30 cellular contexts compared by ENCODE assay signal in the genomic region with DNA sequence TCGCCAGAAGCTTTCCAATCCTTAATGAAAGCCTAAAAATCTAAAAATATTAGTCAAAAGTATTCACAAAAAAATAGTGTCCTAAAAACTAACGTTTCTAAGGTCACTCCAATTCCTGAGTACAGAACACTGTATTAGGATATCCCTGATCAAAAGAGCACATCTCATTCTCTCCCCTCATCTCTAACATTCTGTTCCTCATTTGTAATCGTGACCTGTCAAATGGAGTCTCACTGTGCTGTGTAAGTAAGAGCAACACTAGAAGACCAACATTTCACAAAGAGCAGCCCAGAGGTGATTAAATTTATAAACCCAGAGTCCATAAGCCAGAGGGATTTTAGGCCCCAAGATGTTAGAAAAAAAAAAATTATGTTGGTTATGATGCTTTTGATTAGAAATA. TPM values are rescaled to one million over a fixed set of nuclear protein-coding genes. Genes with fewer than 3 reads are reported as not detected.
DNase-seq lines count a peak whose midpoint lies in the region; ATAC-seq, FAIRE-seq and TF ChIP-seq lines count a peak whose summit lies in the region.
"Had no signal": no experiment of that assay in that cellular context is flagged by ENCODE, and none has a peak within 500 bp of the region (broad histone marks: within the 10 kb centered on the region; RNA-seq: fewer than 3 reads in every experiment).

No MANE protein-coding gene starts in this region.

- no peaks in the 10 kb centered on the region for H3K27me3 ChIP-seq in GM23338 (ENCODE audit: insufficient read depth)
- H3K27me3 ChIP-seq in K562 (ENCODE audit: control insufficient read depth in 2 of 2, insufficient read depth in 2 of 2, low read length in 2 of 2) = peaks cover 0 to 6% of the 10 kb centered on the region in 2 experiments; a peak in 1 of 5 replicates
- no peaks in the 10 kb centered on the region for H3K27me3 ChIP-seq in muscle layer of colon (ENCODE audit: control insufficient read depth in 1 of 2, insufficient read depth in 2 of 2, low read length in 2 of 2)
- no peaks in the 10 kb centered on the region for H3K27me3 ChIP-seq in smooth muscle cell (ENCODE audit: low read depth)
- H3K27me3 ChIP-seq: pancreas, Peyer's patch, right lobe of liver, tibial nerve had no signal

- H3K27ac Mint-ChIP-seq in GM23338 = no peak overlapping the region
- H3K27ac Mint-ChIP-seq: activated naive CD4-positive, alpha-beta T cell treated with anti-CD3 and anti-CD28 coated beads, Interleukin-2, amount 50 U/mL, for 72 hours; effector memory CD8-positive, alpha-beta T cell; H9; naive thymus-derived CD8-positive, alpha-beta T cell had no signal

- POLR2A ChIA-PET in K562 (lab: Yijun Ruan, JAX) = interaction anchor here (0.7 to 1.2 kb wide), 3 partner anchors 14 to 1294 kb away, joined by 3 to 4 read pairs (median 4); no protein-coding TSS in a partner anchor

- no peak for TF ChIP-seq RAD21 in K562 (CRISPR knock-in tag; conservative IDR thresholded peaks at IDR 0.05 in 1 of 2, IDR thresholded peaks at IDR 0.05 in 1 of 2)

- H3K9me2 ChIP-seq in GM23338 (ENCODE audit: insufficient read depth) = peaks cover 4% of the 10 kb centered on the region

- no peak overlapping the region for H3K9ac ChIP-seq in K562 (ENCODE audit: insufficient read depth in 1 of 2, low read depth in 2 of 2, low read length in 2 of 2)
- no peak overlapping the region for H3K9ac ChIP-seq in muscle layer of colon (ENCODE audit: low read length)
- peak overlapping the region; percentile 16 for H3K9ac ChIP-seq in smooth muscle cell (ENCODE audit: low read depth)

- ATAC-seq in GM23338 (no peak), K562 (no peak), GM18498 (IDR thresholded peaks at IDR 0.05; ENCODE audit: unreplicated experiment) (no peak)
- ATAC-seq: activated naive CD4-positive, alpha-beta T cell treated with anti-CD3 and anti-CD28 coated beads, Interleukin-2, amount 50 U/mL, for 72 hours; effector memory CD8-positive, alpha-beta T cell; naive thymus-derived CD8-positive, alpha-beta T cell; pancreas had no signal

- H3K36me3 ChIP-seq in GM23338 (ENCODE audit: insufficient read depth) (no peaks in the 10 kb centered on the region), K562 (ENCODE audit: control insufficient read depth, insufficient read depth, low read length) (no peaks in the 10 kb centered on the region), muscle layer of colon (ENCODE audit: insufficient read depth, low read length) (no peaks in the 10 kb centered on the region), smooth muscle cell (ENCODE audit: low read depth) (no peaks in the 10 kb centered on the region)
- H3K36me3 ChIP-seq: pancreas, Peyer's patch, right lobe of liver, tibial nerve had no signal

- peaks cover 9% of the 10 kb centered on the region for H3K27me3 Mint-ChIP-seq in GM23338 (ENCODE audit: insufficient read depth, low read depth, poor library complexity)

- H2AFZ ChIP-seq in GM23338 (peak overlapping the region; percentile 38), K562 (ENCODE audit: low read depth, low read length) (no peak overlapping the region), smooth muscle cell (ENCODE audit: low read depth) (peak overlapping the region; percentile 74)

- no peaks in the 10 kb centered on the region; the same call in 2 of the 3 replicates for H3K9me3 Mint-ChIP-seq in GM23338
- H3K9me3 Mint-ChIP-seq: activated naive CD4-positive, alpha-beta T cell treated with anti-CD3 and anti-CD28 coated beads, Interleukin-2, amount 50 U/mL, for 72 hours; effector memory CD8-positive, alpha-beta T cell; H9; naive thymus-derived CD8-positive, alpha-beta T cell had no signal

- H3K4me3 ChIP-seq in GM23338 (no peak overlapping the region), K562 (no peak overlapping the region), muscle layer of colon (ENCODE audit: low read depth in 1 of 2, low read length in 2 of 2) (no peak overlapping the region), smooth muscle cell (no peak overlapping the region)
- H3K4me3 ChIP-seq: pancreas, Peyer's patch, right lobe of liver, tibial nerve had no signal

- in situ Hi-C loops in K562 (cut with MboI) = no loop called here

- no peaks in the 10 kb centered on the region for H4K20me1 ChIP-seq in GM23338 (replicated peaks; ENCODE audit: insufficient read depth)
- no peaks in the 10 kb centered on the region for H4K20me1 ChIP-seq in K562 (replicated peaks; ENCODE audit: control insufficient read depth, insufficient read depth, low read length)
- H4K20me1 ChIP-seq in smooth muscle cell (ENCODE audit: low read depth) = no peaks in the 10 kb centered on the region

- H3K4me1 ChIP-seq in GM23338 (ENCODE audit: insufficient read depth) = peaks cover 26% of the 10 kb centered on the region
- H3K4me1 ChIP-seq in K562 (replicated peaks in 1 of 2; ENCODE audit: control insufficient read depth in 2 of 2, insufficient read depth in 2 of 2, low read length in 2 of 2) = no peaks in the 10 kb centered on the region
- H3K4me1 ChIP-seq in muscle layer of colon (ENCODE audit: insufficient read depth, low read length) = peaks cover 26% of the 10 kb centered on the region
- no peaks in the 10 kb centered on the region for H3K4me1 ChIP-seq in smooth muscle cell (ENCODE audit: low read depth)
- H3K4me1 ChIP-seq: Peyer's patch, right lobe of liver had no signal

- H3K9me3 ChIP-seq in K562 (replicated peaks; ENCODE audit: control insufficient read depth, insufficient read depth, low read depth, low read length) (no peaks in the 10 kb centered on the region), muscle layer of colon (ENCODE audit: low read length) (no peaks in the 10 kb centered on the region), smooth muscle cell (replicated peaks; ENCODE audit: low read depth) (no peaks in the 10 kb centered on the region)
- H3K9me3 ChIP-seq: pancreas, Peyer's patch, right lobe of liver, tibial nerve had no signal

- FAIRE-seq in K562 (lab: Jason Lieb, UNC) = peak; percentile 19
- FAIRE-seq: pancreas had no signal

- no peaks in the 10 kb centered on the region for H3K9me1 ChIP-seq in K562 (ENCODE audit: control insufficient read depth, insufficient read depth, low read length)

- DNase-seq in GM23338 (ENCODE audit: low spot score) (no peak), K562 (ENCODE audit: extremely low read depth in 1 of 4, low spot score in 3 of 4) (no peak), smooth muscle cell (lab: John Stamatoyannopoulos, UW; ENCODE audit: unreplicated experiment) (no peak), islet precursor cell (no peak), SHP77 treated with DMSO at 0.1 percent for 48 hours (lab: John Stamatoyannopoulos, UW) (no peak)
- DNase-seq in stimulated activated CD4-positive, alpha-beta T cell treated with anti-CD3 and anti-CD28 coated beads, Interleukin-4, amount 100 ng/mL, for 1 hour = no peak
- DNase-seq: activated CD4-positive, alpha-beta T cell treated with anti-CD3 and anti-CD28 coated beads, Interleukin-2, amount 50 U/mL, for 4 hours; activated CD4-positive, CD25-positive, alpha-beta regulatory T cell; activated CD8-positive, alpha-beta memory T cell treated with anti-CD3 and anti-CD28 coated beads, Interleukin-2, amount 50 U/mL, for 4 hours; anterior cingulate cortex; caudate nucleus; cortex of kidney; DMS53; effector memory CD8-positive, alpha-beta T cell; foreskin melanocyte; H9; hippocampal formation; naive thymus-derived CD8-positive, alpha-beta T cell; NCI-H1048; NCI-H187 treated with DMSO at 0.1 percent for 48 hours; NCI-H524; pancreas; Peyer's patch; right lobe of liver; stimulated activated naive CD4-positive, alpha-beta T cell treated with Interleukin-2 at 50 U/mL for 16 hours; T-helper 1 cell had no signal

- H3K36me3 Mint-ChIP-seq in GM23338 (ENCODE audit: low read depth) = peaks cover 3% of the 10 kb centered on the region; the same call in 2 of the 3 replicates
- H3K36me3 Mint-ChIP-seq: activated naive CD4-positive, alpha-beta T cell treated with anti-CD3 and anti-CD28 coated beads, Interleukin-2, amount 50 U/mL, for 72 hours; naive thymus-derived CD8-positive, alpha-beta T cell had no signal

- CTCF ChIA-PET in K562 (lab: Yijun Ruan, JAX; ENCODE audit: low intra/inter-chr PET ratio) = no interaction called here

- 2% methylated on average over 3 of the region's 3 CpGs for WGBS in K562 (ENCODE audit: insufficient coverage, low coverage, missing lambda C conversion rate)
- 79% methylated on average over 3 of the region's 3 CpGs for WGBS in smooth muscle cell (ENCODE audit: low lambda C conversion rate)

- no peak overlapping the region for H3K4me3 Mint-ChIP-seq in GM23338
- H3K4me3 Mint-ChIP-seq: effector memory CD8-positive, alpha-beta T cell; H9; naive thymus-derived CD8-positive, alpha-beta T cell had no signal

- H3K27ac ChIP-seq in GM23338 (ENCODE audit: low read depth) (no peak overlapping the region), K562 (ENCODE audit: extremely low read depth, low read depth, low read length) (no peak overlapping the region), muscle layer of colon (ENCODE audit: low read depth, low read length) (peak overlapping the region; percentile 15), smooth muscle cell (ENCODE audit: low read depth) (peak overlapping the region; percentile 74)
- H3K27ac ChIP-seq: pancreas, Peyer's patch, right lobe of liver had no signal

- TF ChIP-seq POLR2A in K562 (conservative IDR thresholded peaks at IDR 0.05) = no peak

- H3K79me2 ChIP-seq in GM23338 (replicated peaks; ENCODE audit: insufficient read depth) (no peaks in the 10 kb centered on the region), K562 (ENCODE audit: control insufficient read depth, insufficient read depth, low read length) (no peaks in the 10 kb centered on the region), smooth muscle cell (ENCODE audit: low read depth) (no peaks in the 10 kb centered on the region)

- no peaks in the 10 kb centered on the region for H3F3A ChIP-seq in GM23338 (replicated peaks; ENCODE audit: low read depth)
- H3F3A ChIP-seq in smooth muscle cell (ENCODE audit: low read depth) = no peaks in the 10 kb centered on the region

- TF ChIP-seq CTCF in GM23338 (conservative IDR thresholded peaks at IDR 0.05; ENCODE audit: low read depth in 2 of 2) = no peak
- no peak for TF ChIP-seq CTCF in K562 (IDR thresholded peaks at IDR 0.05 in 2 of 3, conservative IDR thresholded peaks at IDR 0.05 in 1 of 3; ENCODE audit: insufficient read depth in 2 of 3, low read depth in 1 of 3, low read length in 3 of 3)
- no peak for TF ChIP-seq CTCF in smooth muscle cell (IDR thresholded peaks at IDR 0.05; ENCODE audit: borderline replicate concordance, insufficient read depth, poor library complexity, severe bottlenecking)

- peaks cover 40% of the 10 kb centered on the region for H3K4me1 Mint-ChIP-seq in GM23338

- intact Hi-C loops in K562 (cut with micrococcal nuclease) = no loop called here

- no peak overlapping the region for H3K4me2 ChIP-seq in GM23338
- no peak overlapping the region for H3K4me2 ChIP-seq in K562 (ENCODE audit: insufficient read depth, low read length)
- H3K4me2 ChIP-seq in smooth muscle cell = peak overlapping the region; percentile 37

- BruUV-seq in K562 (replicated peaks; lab: Mats Ljungman, UMichigan) = no TSS peak

- no peak for TF ChIP-seq EP300 in K562 (IDR thresholded peaks at IDR 0.05; ENCODE audit: low read length)

RNA-seq across cellular contexts. Expression of a gene that starts 26.3 kb away (rescaled TPM):
- total RNA-seq in GM23338 (2014; rRNA removed; shearing (Covaris generic)) = 13.1 and 13.8 TPM in 2 replicates
- polyA plus RNA-seq in GM23338 (2016; fragmentation: Nextera tagmentation; extraction: Ambion mirVana) = 17.7 and 24.8 TPM in 2 replicates
- total RNA-seq in K562 (2011; cell fraction: chromatin; rRNA removed; ENCODE audit: low replicate concordance) = 1.2 and 5.1 TPM in 2 replicates
- 2.8 TPM in 2 replicates for total RNA-seq in K562 (2011; cell fraction: nucleolus; rRNA removed)
- total RNA-seq in K562 (2011; cell fraction: nucleoplasm; rRNA removed) = 2.6 and 4.7 TPM in 2 replicates
- 2.5 and 2.8 TPM in 2 replicates for total RNA-seq in K562 (2014; rRNA removed)
- total RNA-seq in K562 (2014; rRNA removed; fragmentation: Illumina TruSeq; extraction: Trizol) = 4.0 and 4.4 TPM in 2 replicates
- total RNA-seq in K562 (2015; rRNA removed; fragmentation: Illumina TruSeq; extraction: Trizol) = 2.5 and 2.7 TPM in 2 replicates
- 2.8 and 4.1 TPM in 2 replicates for total RNA-seq in K562 (2021)
- 2.6 and 3.8 TPM in 2 replicates for polyA plus RNA-seq in K562 (2011; rRNA removed)
- polyA plus RNA-seq in K562 (2011; cell fraction: cytosol; rRNA removed) = 0.51 and 1.2 TPM in 2 replicates
- 0.98 and 1.8 TPM in 2 replicates for polyA plus RNA-seq in K562 (2011; cell fraction: nucleus; rRNA removed)
- 2.4 and 2.6 TPM in 2 replicates for polyA plus RNA-seq in K562 (2012)
- polyA plus RNA-seq in K562 (2014; fragmentation: Illumina TruSeq; extraction: Trizol) = 2.7 and 4.1 TPM in 2 replicates
- polyA plus RNA-seq in K562 (2014; fragmentation: Nextera tagmentation; extraction: Ambion mirVana) = 1 to 10 TPM; 4.7 to 5.4 TPM
- polyA plus RNA-seq in K562 (2014; rRNA removed) = 3.1 and 3.2 TPM in 2 replicates
- polyA minus RNA-seq in K562 (2011; rRNA and poly(A)+ RNA removed) = 2.1 and 2.5 TPM in 2 replicates
- polyA minus RNA-seq in K562 (2011; cell fraction: cytosol; rRNA and poly(A)+ RNA removed) = 5.1 and 5.3 TPM in 2 replicates
- polyA minus RNA-seq in K562 (2011; cell fraction: nucleus; rRNA and poly(A)+ RNA removed) = 1.3 and 5.6 TPM in 2 replicates
- total RNA-seq in smooth muscle cell = 122 and 136 TPM in 2 replicates
- 102 and 153 TPM in 2 replicates for polyA plus RNA-seq in smooth muscle cell

Comparison
In these comparisons a context has a peak if more than half of its experiments do, and no peak if none do; other contexts are left out.
1. H3K27ac ChIP-seq: peak in muscle layer of colon (single experiment) and smooth muscle cell (single experiment); none in GM23338 (single experiment) and K562 (single experiment).